ENCODE assay signal across 8 cellular contexts in the genomic region with DNA sequence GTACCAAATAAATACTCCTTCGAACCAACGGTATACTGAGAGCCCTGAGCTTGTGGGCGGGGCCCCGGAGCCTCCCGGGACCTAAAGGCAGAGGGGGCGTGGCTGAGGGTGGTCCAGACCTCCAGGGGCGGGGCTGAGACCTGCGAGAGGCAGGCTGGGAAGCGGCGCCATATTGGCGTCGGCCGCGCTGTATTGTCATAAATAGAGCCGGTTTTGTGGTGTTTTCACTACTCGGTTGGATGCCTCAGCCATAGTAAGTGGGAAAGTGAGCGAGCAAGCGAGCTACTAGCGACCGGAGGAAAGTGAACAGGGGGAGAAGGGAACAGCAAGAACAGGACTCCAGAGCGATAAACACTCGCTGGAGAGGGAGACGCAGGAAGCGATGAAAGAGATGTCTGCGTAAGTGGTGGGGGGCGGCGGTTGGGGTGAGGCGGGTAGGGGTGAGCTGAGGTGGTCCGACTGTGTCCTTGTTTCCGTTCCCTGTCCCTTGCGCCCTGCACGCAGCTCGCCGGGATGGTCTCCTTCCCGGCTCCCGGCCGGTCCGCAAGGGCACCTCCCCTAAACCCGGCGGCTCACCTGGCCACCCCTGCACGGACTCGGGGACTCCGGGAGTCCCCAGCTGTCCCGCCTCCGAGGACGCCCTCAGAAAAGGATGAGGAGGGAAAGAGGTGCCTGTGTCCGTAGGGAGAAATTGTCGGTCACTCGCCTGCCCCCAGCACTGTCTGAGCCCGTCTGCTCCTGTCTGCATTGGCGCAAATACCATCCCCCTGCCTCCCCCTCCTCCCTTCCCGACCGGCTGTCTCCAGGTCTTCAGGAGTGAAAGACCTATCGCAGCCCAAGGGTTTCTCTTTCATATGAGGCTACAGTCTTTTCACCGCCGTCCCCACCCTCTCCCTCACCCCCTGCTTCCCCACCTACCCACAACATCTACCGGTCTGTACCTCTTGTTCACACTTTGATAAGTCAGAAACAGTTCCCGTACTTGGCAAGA. TPM values are rescaled to one million over a fixed set of nuclear protein-coding genes. Genes with fewer than 3 reads are reported as not detected.
A peak's percentile ranks its signal among the peaks of the same experiment; 100 is the strongest.
DNase-seq lines count a peak whose midpoint lies in the region; ATAC-seq and TF ChIP-seq lines count a peak whose summit lies in the region.

A gene (plus strand): TSS at position 172 of the 991 bp plus-strand sequence. CDS start 211 bp downstream, at position 383.

- H3F3A ChIP-seq in DOHH2 (ENCODE audit: control insufficient read depth, insufficient read depth) (no peaks in the 10 kb centered on the region), GM23338 (replicated peaks; ENCODE audit: low read depth) (no peaks in the 10 kb centered on the region)

- H3K27ac Mint-ChIP-seq in GM23338 (peak within 1 kb of the TSS; percentile 98), natural killer cell (peak within 1 kb of the TSS; percentile 94 to 95)

- H3K9me3 Mint-ChIP-seq in GM23338 (no peaks in the 10 kb centered on the region), natural killer cell (no peaks in the 10 kb centered on the region)

- peak within 1 kb of the TSS; percentile 93 for H2AFZ ChIP-seq in GM23338

- peak within 1 kb of the TSS; percentile 99 for H3K4me3 Mint-ChIP-seq in GM23338
- peak within 1 kb of the TSS; percentile 98 for H3K4me3 Mint-ChIP-seq in natural killer cell

- peak within 1 kb of the TSS; percentile 83 for H3K4me3 ChIP-seq in DOHH2 (ENCODE audit: low read length)
- peak within 1 kb of the TSS; percentile 88 for H3K4me3 ChIP-seq in GM23338
- peak within 1 kb of the TSS; percentile 99 for H3K4me3 ChIP-seq in fibroblast of mammary gland (ENCODE audit: control insufficient read depth, low read depth, low read length)

- no peaks in the 10 kb centered on the region for H3K9me3 ChIP-seq in DOHH2 (ENCODE audit: control insufficient read depth, insufficient read depth, low read length)

- no peaks in the 10 kb centered on the region for H3K27me3 ChIP-seq in DOHH2 (ENCODE audit: control insufficient read depth, low read length)
- H3K27me3 ChIP-seq in GM23338 (ENCODE audit: insufficient read depth) = no peaks in the 10 kb centered on the region

- H3K4me1 Mint-ChIP-seq in GM23338 = peaks cover 20% of the 10 kb centered on the region
- H3K4me1 Mint-ChIP-seq in natural killer cell = peaks cover 28 to 47% of the 10 kb centered on the region in 2 donors

- H3K27me3 Mint-ChIP-seq in GM23338 (ENCODE audit: insufficient read depth, low read depth, poor library complexity) (peaks cover 2% of the 10 kb centered on the region), natural killer cell (ENCODE audit: low read depth in 2 of 2) (no peaks in the 10 kb centered on the region)

- H3K4me2 ChIP-seq in DOHH2 (ENCODE audit: low read length) (peak within 1 kb of the TSS; percentile 91), GM23338 (peak within 1 kb of the TSS; percentile 85)

- H3K9me2 ChIP-seq in DOHH2 (replicated peaks; ENCODE audit: control insufficient read depth, low read length) = no peaks in the 10 kb centered on the region
- no peaks in the 10 kb centered on the region for H3K9me2 ChIP-seq in GM23338 (ENCODE audit: insufficient read depth)

- intact Hi-C loops in natural killer cell (cut with micrococcal nuclease) = no loop called here

- DNase-seq in GM23338 (ENCODE audit: low spot score) (peak; percentile 100), LHCN-M2 (ENCODE audit: low read depth) (peak; percentile 87), RPMI8226 (peak; percentile 98), fibroblast of mammary gland (ENCODE audit: low read depth) (peak; percentile 84), natural killer cell (peak; percentile 94)
- DNase-seq in activated T-helper 1 cell treated with anti-CD3 and anti-CD28 coated beads, Interleukin-2, amount 50 U/mL, for 16 hours (ENCODE audit: low read depth in 1 of 2, low spot score in 1 of 2) = peak; percentile 93 to 95
- DNase-seq in stimulated activated naive CD4-positive, alpha-beta T cell treated with Interleukin-2 at 50 U/mL for 16 hours (lab: John Stamatoyannopoulos, UW) = peak; percentile 96

- H3K4me1 ChIP-seq in DOHH2 (ENCODE audit: control insufficient read depth, low read length) = peaks cover 17% of the 10 kb centered on the region
- H3K4me1 ChIP-seq in GM23338 (ENCODE audit: insufficient read depth) = peaks cover 10% of the 10 kb centered on the region

- H4K20me1 ChIP-seq in DOHH2 (ENCODE audit: control insufficient read depth, insufficient read depth, low read depth, low read length) (peaks cover 10% of the 10 kb centered on the region; the same call in 1 of the 2 replicates), GM23338 (replicated peaks; ENCODE audit: insufficient read depth) (peaks cover 28% of the 10 kb centered on the region)

- H3K27ac ChIP-seq in DOHH2 (ENCODE audit: low read depth, low read length) (peak within 1 kb of the TSS; percentile 61), GM23338 (ENCODE audit: low read depth) (peak within 1 kb of the TSS; percentile 99)

- TF ChIP-seq CTCF in DOHH2 (IDR thresholded peaks at IDR 0.05; ENCODE audit: low read depth, low read length, poor library complexity, severe bottlenecking) = no peak
- no peak for TF ChIP-seq CTCF in GM23338 (conservative IDR thresholded peaks at IDR 0.05; ENCODE audit: low read depth in 2 of 2)
- TF ChIP-seq CTCF in fibroblast of mammary gland (conservative IDR thresholded peaks at IDR 0.05; ENCODE audit: control insufficient read depth, insufficient read depth, low read depth, low read length) = no peak
- TF ChIP-seq CTCF in natural killer cell (IDR thresholded peaks at IDR 0.05) = no peak

- H3K79me2 ChIP-seq in DOHH2 (ENCODE audit: control insufficient read depth, low read length) = peaks cover 45% of the 10 kb centered on the region
- H3K79me2 ChIP-seq in GM23338 (replicated peaks; ENCODE audit: insufficient read depth) = peaks cover 43% of the 10 kb centered on the region

- ATAC-seq in GM23338 = peak; percentile 96
- peak; percentile 97 to 99 (median 99) for ATAC-seq in natural killer cell

- peaks cover 19% of the 10 kb centered on the region for H3K36me3 Mint-ChIP-seq in GM23338 (ENCODE audit: low read depth)
- peaks cover 21% of the 10 kb centered on the region for H3K36me3 Mint-ChIP-seq in natural killer cell

- peaks cover 33% of the 10 kb centered on the region for H3K36me3 ChIP-seq in DOHH2 (ENCODE audit: control insufficient read depth, low read length)
- H3K36me3 ChIP-seq in GM23338 (ENCODE audit: insufficient read depth) = peaks cover 14% of the 10 kb centered on the region; the same call in 1 of the 2 replicates

TF ChIP-seq in GM23338, 12 proteins besides CTCF, POLR2A, EP300 and RAD21:
- TF ChIP-seq, protein P1, sequence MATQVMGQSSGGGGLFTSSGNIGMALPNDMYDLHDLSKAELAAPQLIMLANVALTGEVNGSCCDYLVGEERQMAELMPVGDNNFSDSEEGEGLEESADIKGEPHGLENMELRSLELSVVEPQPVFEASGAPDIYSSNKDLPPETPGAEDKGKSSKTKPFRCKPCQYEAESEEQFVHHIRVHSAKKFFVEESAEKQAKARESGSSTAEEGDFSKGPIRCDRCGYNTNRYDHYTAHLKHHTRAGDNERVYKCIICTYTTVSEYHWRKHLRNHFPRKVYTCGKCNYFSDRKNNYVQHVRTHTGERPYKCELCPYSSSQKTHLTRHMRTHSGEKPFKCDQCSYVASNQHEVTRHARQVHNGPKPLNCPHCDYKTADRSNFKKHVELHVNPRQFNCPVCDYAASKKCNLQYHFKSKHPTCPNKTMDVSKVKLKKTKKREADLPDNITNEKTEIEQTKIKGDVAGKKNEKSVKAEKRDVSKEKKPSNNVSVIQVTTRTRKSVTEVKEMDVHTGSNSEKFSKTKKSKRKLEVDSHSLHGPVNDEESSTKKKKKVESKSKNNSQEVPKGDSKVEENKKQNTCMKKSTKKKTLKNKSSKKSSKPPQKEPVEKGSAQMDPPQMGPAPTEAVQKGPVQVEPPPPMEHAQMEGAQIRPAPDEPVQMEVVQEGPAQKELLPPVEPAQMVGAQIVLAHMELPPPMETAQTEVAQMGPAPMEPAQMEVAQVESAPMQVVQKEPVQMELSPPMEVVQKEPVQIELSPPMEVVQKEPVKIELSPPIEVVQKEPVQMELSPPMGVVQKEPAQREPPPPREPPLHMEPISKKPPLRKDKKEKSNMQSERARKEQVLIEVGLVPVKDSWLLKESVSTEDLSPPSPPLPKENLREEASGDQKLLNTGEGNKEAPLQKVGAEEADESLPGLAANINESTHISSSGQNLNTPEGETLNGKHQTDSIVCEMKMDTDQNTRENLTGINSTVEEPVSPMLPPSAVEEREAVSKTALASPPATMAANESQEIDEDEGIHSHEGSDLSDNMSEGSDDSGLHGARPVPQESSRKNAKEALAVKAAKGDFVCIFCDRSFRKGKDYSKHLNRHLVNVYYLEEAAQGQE (IDR thresholded peaks at IDR 0.05; ENCODE audit: unreplicated experiment) = no peak
- TF ChIP-seq POLR2AphosphoS5 (IDR thresholded peaks at IDR 0.05; ENCODE audit: low read depth) = peak; percentile 80

RNA-seq across cellular contexts. Expression of the gene that starts here (rescaled TPM):
- 31.2 and 37.6 TPM in 2 replicates for total RNA-seq in GM23338 (2014; rRNA removed; shearing (Covaris generic))
- 11.1 and 13.8 TPM in 2 replicates for polyA plus RNA-seq in GM23338 (2016; fragmentation: Nextera tagmentation; extraction: Ambion mirVana)
- total RNA-seq in LHCN-M2 (2014; rRNA removed) (9.9 and 12.5 TPM in 2 replicates), natural killer cell (10 to 100 TPM; 19.6 to 25.4 (median 19.8) TPM)
- polyA plus RNA-seq in LHCN-M2 (2012) = 2.5 TPM

Comparison
In these comparisons a context has a peak if more than half of its experiments do, and no peak if none do; other contexts are left out.
1. Peak in every context shown above with its lines: DNase-seq, ATAC-seq, H3K4me3 ChIP-seq and H3K27ac ChIP-seq.